ENCODE assay signal across 8 cellular contexts in the genomic region with DNA sequence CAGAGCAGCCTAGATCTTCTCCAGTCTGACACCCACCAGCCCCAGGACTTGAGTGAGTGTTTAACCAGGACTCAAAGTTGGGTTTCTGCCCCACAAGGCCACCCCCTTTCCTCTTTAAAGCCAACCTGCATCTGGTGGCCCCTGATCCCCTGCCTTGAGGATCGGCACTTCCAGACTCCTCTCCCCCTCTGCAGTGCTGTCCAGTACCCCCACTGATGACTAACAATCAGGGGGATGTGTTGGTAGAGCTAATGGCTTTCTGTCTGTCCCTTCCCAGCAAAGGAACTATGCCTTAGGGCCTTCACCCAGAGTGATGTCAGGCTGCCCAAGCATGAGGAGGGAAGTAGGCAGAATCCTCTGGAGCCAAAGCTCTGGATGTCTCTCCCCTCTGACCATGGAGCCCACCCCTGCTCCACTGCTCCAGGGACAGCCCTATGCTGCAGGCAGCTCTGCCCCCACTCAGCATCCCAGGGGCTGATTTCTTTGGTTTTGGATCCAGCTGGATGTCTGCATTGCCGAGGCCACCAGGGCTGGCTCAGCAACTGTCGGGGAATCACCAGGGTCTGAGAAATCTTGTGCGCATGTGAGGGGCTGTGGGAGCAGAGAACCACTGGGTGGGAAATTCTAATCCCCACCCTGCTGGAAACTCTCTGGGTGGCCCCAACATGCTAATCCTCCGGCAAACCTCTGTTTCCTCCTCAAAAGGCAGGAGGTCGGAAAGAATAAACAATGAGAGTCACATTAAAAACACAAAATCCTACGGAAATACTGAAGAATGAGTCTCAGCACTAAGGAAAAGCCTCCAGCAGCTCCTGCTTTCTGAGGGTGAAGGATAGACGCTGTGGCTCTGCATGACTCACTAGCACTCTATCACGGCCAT. TPM values are rescaled to one million over a fixed set of nuclear protein-coding genes. Genes with fewer than 3 reads are reported as not detected.
DNase-seq lines count a peak whose midpoint lies in the region; ATAC-seq and TF ChIP-seq lines count a peak whose summit lies in the region.

No MANE protein-coding gene starts in this region.

- H3K4me3 ChIP-seq in HEK293 (ENCODE audit: low read depth, low read length), result no peak overlapping the region
- H3K4me3 ChIP-seq in left ventricle myocardium inferior, result no peak overlapping the region

- H3K36me3 ChIP-seq in HEK293 (ENCODE audit: control insufficient read depth in 2 of 2, insufficient read depth in 1 of 2, low read length in 2 of 2), result no peaks in the 10 kb centered on the region
- H3K36me3 ChIP-seq in left ventricle myocardium inferior, result no peaks in the 10 kb centered on the region

- no peak overlapping the region for H3K27ac ChIP-seq in HEK293 (ENCODE audit: extremely low read depth, low read depth, low read length)
- H3K27ac ChIP-seq in left ventricle myocardium inferior (replicated peaks), result peak overlapping the region; percentile 79

- no peaks in the 10 kb centered on the region for H3K27me3 ChIP-seq in left ventricle myocardium inferior (ENCODE audit: low read depth)

- TF ChIP-seq CTCF in HEK293 (tag by site-specific recombination; IDR thresholded peaks at IDR 0.05) (no peak), left ventricle myocardium inferior (IDR thresholded peaks at IDR 0.05; ENCODE audit: borderline replicate concordance) (no peak)

- H3K4me1 ChIP-seq in HEK293 (ENCODE audit: control insufficient read depth, insufficient read depth, low read length) (no peaks in the 10 kb centered on the region), left ventricle myocardium inferior (peaks cover 38% of the 10 kb centered on the region)

- CTCF ChIA-PET in HEK293 (lab: Yijun Ruan, JAX), result interaction anchor here (0.6 to 2.9 kb wide), 5 partner anchors 10 to 354 kb away, joined by 4 to 19 read pairs (median 4); no protein-coding TSS in a partner anchor

- POLR2A ChIA-PET in HEK293 (lab: Yijun Ruan, JAX), result no interaction called here

- ATAC-seq in GM18873 (IDR thresholded peaks at IDR 0.05; ENCODE audit: low FRiP score, unreplicated experiment), result no peak
- ATAC-seq in HG02759 (IDR thresholded peaks at IDR 0.05; ENCODE audit: unreplicated experiment), result no peak
- ATAC-seq in GM18498 (IDR thresholded peaks at IDR 0.05; ENCODE audit: unreplicated experiment), result no peak

- no peaks in the 10 kb centered on the region for H3K9me3 ChIP-seq in HEK293 (ENCODE audit: control insufficient read depth, insufficient read depth, low read depth, low read length)
- H3K9me3 ChIP-seq in left ventricle myocardium inferior (replicated peaks), result no peaks in the 10 kb centered on the region

- DNase-seq in activated T-cell treated with anti-CD3 and anti-CD28 coated beads, Interleukin-2, amount 50 U/mL, for 48 hours, result peak; percentile 59 to 68
- DNase-seq in left ventricle myocardium inferior (no peak), COLO668 (lab: John Stamatoyannopoulos, UW; ENCODE audit: unreplicated experiment) (no peak)
- peak; percentile 72 for DNase-seq in stimulated activated CD8-positive, alpha-beta memory T cell treated with anti-CD3 and anti-CD28 coated beads, Interleukin-4, amount 100 ng/mL, for 48 hours

- intact Hi-C loops in left ventricle myocardium inferior (cut with micrococcal nuclease), result no loop called here

TF ChIP-seq in HEK293, 187 proteins besides CTCF, POLR2A, EP300 and RAD21:
- TF ChIP-seq ZNF10 (tag by site-specific recombination; IDR thresholded peaks at IDR 0.05) (no peak), KLF10 (tag by site-specific recombination; IDR thresholded peaks at IDR 0.05) (no peak), ZIC2 (tag by site-specific recombination; IDR thresholded peaks at IDR 0.05) (peak; percentile 77), ZNF184 (tag by site-specific recombination; IDR thresholded peaks at IDR 0.05) (no peak), ZNF621 (tag by site-specific recombination; IDR thresholded peaks at IDR 0.05) (no peak), ZNF544 (tag by site-specific recombination; IDR thresholded peaks at IDR 0.05) (no peak), ZNF398 (tag by site-specific recombination; IDR thresholded peaks at IDR 0.05) (peak; percentile 82), ZNF843 (tag by site-specific recombination; IDR thresholded peaks at IDR 0.05) (no peak)

RNA-seq across cellular contexts. Expression of gene DAD1, which starts 42.9 kb away (rescaled TPM):
- total RNA-seq in left ventricle myocardium inferior, result 118 TPM

RNA-seq across cellular contexts. Expression of gene ABHD4, which starts 52.0 kb away (rescaled TPM):
- 23.2 TPM for total RNA-seq in left ventricle myocardium inferior

Comparison
In these comparisons a context has a peak if more than half of its experiments do, and no peak if none do; other contexts are left out.
1. DNase-seq: peak in activated T-cell treated with anti-CD3 and anti-CD28 coated beads, Interleukin-2, amount 50 U/mL, for 48 hours (2 of 2) and stimulated activated CD8-positive, alpha-beta memory T cell treated with anti-CD3 and anti-CD28 coated beads, Interleukin-4, amount 100 ng/mL, for 48 hours (single experiment); none in left ventricle myocardium inferior (single experiment) and COLO668 (single experiment).